Comparison of ENCODE assay signal across 12 cellular contexts in the genomic region with DNA sequence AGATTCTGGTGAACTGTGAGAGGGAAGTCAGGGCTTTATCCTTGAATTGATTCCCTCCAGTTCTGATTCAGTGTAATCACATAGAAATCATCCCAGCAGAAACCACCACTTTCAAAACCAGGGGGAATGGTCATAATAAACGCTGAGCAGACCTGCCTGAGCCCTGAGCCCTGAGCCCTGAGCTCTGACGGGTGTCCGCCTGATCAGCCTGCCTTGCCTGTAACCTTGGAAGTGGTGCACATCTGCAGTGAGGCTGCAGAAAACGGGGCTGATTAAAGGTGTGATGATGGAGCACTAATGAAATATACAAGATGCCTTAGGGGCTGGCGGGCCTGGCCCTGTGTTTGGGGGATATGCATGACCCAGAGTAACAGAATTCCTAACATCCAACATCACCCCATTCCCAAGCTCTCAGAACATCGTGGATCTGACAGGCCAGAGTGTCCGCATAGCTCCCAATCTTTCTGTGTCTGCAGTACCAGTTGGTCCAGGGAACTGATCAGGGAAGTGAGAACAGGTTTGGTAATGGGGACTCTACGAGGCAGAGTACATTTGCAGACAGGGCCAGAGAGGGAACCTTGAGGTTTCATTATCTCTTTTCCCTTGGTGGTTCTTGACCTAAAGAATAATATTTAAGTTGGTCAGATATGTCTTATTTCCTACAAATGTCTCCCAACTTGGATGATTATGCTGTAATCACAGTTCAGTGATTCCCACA. TPM values are rescaled to one million over a fixed set of nuclear protein-coding genes. Genes with fewer than 3 reads are reported as not detected.
DNase-seq lines count a peak whose midpoint lies in the region; ATAC-seq, FAIRE-seq and TF ChIP-seq lines count a peak whose summit lies in the region.
"Had no signal": no experiment of that assay in that cellular context is flagged by ENCODE, and none has a peak within 500 bp of the region (broad histone marks: within the 10 kb centered on the region; RNA-seq: fewer than 3 reads in every experiment).

No MANE protein-coding gene starts in this region.

- CTCF ChIA-PET in Caco-2 (lab: Charles Lee), result interaction anchor here (0.9 kb wide), 2 partner anchors 12 to 493 kb away, joined by 3 read pairs; no protein-coding TSS in a partner anchor

- H3K36me3 ChIP-seq in upper lobe of right lung, result peaks cover 76% of the 10 kb centered on the region
- H3K36me3 ChIP-seq in Caco-2 (ENCODE audit: control insufficient read depth, insufficient read depth, low read length), result peaks cover 6% of the 10 kb centered on the region

- ATAC-seq in GM19397 (IDR thresholded peaks at IDR 0.05; ENCODE audit: unreplicated experiment), result peak; percentile 9
- ATAC-seq in HG02840 (IDR thresholded peaks at IDR 0.05; ENCODE audit: low FRiP score, unreplicated experiment), result peak; percentile 16
- peak; percentile 17 for ATAC-seq in HG03457 (IDR thresholded peaks at IDR 0.05; ENCODE audit: unreplicated experiment)
- ATAC-seq in upper lobe of right lung, result no peak

- H3K4me3 Mint-ChIP-seq in Caco-2 (ENCODE audit: unreplicated experiment), result no peak overlapping the region
- H3K4me3 Mint-ChIP-seq: activated naive CD8-positive, alpha-beta T cell had no signal

- H3K27ac ChIP-seq in upper lobe of right lung, result no peak overlapping the region
- H3K27ac ChIP-seq: thyroid gland had no signal

- H3K4me1 ChIP-seq in upper lobe of right lung (peaks cover 4% of the 10 kb centered on the region), Caco-2 (no peaks in the 10 kb centered on the region)
- H3K4me1 ChIP-seq: thyroid gland had no signal

- BruUV-seq in Caco-2 (replicated peaks; lab: Mats Ljungman, UMichigan), result no TSS peak

- no peak for TF ChIP-seq CTCF in upper lobe of right lung (IDR thresholded peaks at IDR 0.05)
- no peak for TF ChIP-seq CTCF in Caco-2 (IDR thresholded peaks at IDR 0.05; ENCODE audit: insufficient read depth in 1 of 2, low read depth in 1 of 2, low read length in 1 of 2, severe bottlenecking in 1 of 2, unreplicated experiment in 1 of 2)

- H3K4me1 Mint-ChIP-seq in Caco-2 (ENCODE audit: low read depth, unreplicated experiment), result no peaks in the 10 kb centered on the region

- FAIRE-seq in GM12892 (lab: Jason Lieb, UNC), result peak; percentile 33

- H3K27me3 Mint-ChIP-seq in Caco-2 (ENCODE audit: insufficient read depth, unreplicated experiment), result no peaks in the 10 kb centered on the region
- H3K27me3 Mint-ChIP-seq: activated naive CD8-positive, alpha-beta T cell had no signal

- H3K9me3 ChIP-seq in upper lobe of right lung (no peaks in the 10 kb centered on the region), Caco-2 (no peaks in the 10 kb centered on the region)
- H3K9me3 ChIP-seq: thyroid gland had no signal

- intact Hi-C loops in upper lobe of right lung (cut with DNase I) (no loop called here), Caco-2 (cut with micrococcal nuclease; ENCODE audit: unreplicated experiment) (loop anchor here (1.0 kb wide), 1 partner anchor 492 kb away; no protein-coding TSS in a partner anchor)

- peaks cover 89% of the 10 kb centered on the region for H3K36me3 Mint-ChIP-seq in Caco-2 (ENCODE audit: insufficient read depth, unreplicated experiment)
- H3K36me3 Mint-ChIP-seq: activated naive CD8-positive, alpha-beta T cell had no signal

- H3K9me3 Mint-ChIP-seq in Caco-2 (ENCODE audit: unreplicated experiment), result no peaks in the 10 kb centered on the region

- DNase-seq in GM12892 (ENCODE audit: insufficient read length) (no peak), upper lobe of right lung (no peak), Caco-2 (no peak), NCI-H446 treated with DMSO at 0.1 percent for 48 hours (lab: John Stamatoyannopoulos, UW) (no peak)
- no peak for DNase-seq in activated CD4-positive, alpha-beta T cell treated with anti-CD3 and anti-CD28 coated beads, Interleukin-2, amount 50 U/mL, for 4 hours
- DNase-seq: DMS153, NCI-H1048 had no signal

- POLR2A ChIA-PET in Caco-2 (lab: Charles Lee), result no interaction called here

- H3K4me3 ChIP-seq in upper lobe of right lung (no peak overlapping the region), Caco-2 (ENCODE audit: low read depth, low read length) (no peak overlapping the region)
- H3K4me3 ChIP-seq: thyroid gland had no signal

- H3K27ac Mint-ChIP-seq in Caco-2 (ENCODE audit: unreplicated experiment), result no peak overlapping the region
- H3K27ac Mint-ChIP-seq: activated naive CD8-positive, alpha-beta T cell had no signal

- H3K27me3 ChIP-seq in upper lobe of right lung (no peaks in the 10 kb centered on the region), Caco-2 (replicated peaks; ENCODE audit: control insufficient read depth, insufficient read depth, low read length) (no peaks in the 10 kb centered on the region)
- H3K27me3 ChIP-seq: thyroid gland had no signal

- TF ChIP-seq POLR2A in GM12892 (IDR thresholded peaks at IDR 0.05; ENCODE audit: low read depth, low read length), result no peak

RNA-seq across cellular contexts. Expression of gene KCTD18, which starts 37.8 kb away (rescaled TPM):
- polyA plus RNA-seq in GM12892 (2012; ENCODE audit: missing spikeins), result 16.3 TPM
- total RNA-seq in upper lobe of right lung, result 13.0 TPM
- 8.6 and 9.3 TPM in 2 replicates for total RNA-seq in Caco-2 (2022)

RNA-seq across cellular contexts. Expression of gene SGO2, which starts 53.9 kb away (rescaled TPM):
- polyA plus RNA-seq in GM12892 (2012; ENCODE audit: missing spikeins), result 14.5 TPM
- total RNA-seq in upper lobe of right lung (2.1 TPM), Caco-2 (2022) (20.1 and 21.3 TPM in 2 replicates)
